Comparison of ENCODE assay signal across 8 cellular contexts in the genomic region with DNA sequence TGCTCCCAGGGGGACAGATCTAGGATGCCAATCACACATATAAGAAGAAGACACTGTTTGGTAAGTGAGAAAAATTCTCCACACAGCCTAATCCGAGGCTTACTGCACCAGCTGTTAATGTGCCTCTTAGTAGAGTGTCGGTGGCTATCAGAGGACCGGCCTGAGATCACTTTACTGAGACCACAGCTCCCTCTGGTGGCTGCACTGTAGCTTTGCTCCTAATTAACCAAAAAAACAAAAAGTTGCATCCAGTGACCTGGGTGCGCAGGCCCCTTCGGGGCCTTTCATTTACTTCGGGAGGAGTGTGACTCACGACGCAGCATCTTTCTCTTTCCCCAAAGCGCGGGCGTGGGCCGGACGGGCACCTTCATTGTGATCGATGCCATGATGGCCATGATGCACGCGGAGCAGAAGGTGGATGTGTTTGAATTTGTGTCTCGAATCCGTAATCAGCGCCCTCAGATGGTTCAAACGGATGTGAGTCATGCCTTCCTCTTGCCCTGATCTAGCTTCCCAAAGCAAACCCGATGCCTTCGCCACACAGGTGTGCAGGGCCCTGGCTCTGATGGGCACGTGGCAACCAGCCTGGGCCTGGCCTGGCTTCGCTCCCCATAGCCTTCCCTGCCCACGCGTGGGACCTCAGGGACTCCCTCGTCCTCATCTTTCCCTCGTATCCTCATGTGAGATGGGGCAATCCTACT. TPM values are rescaled to one million over a fixed set of nuclear protein-coding genes. Genes with fewer than 3 reads are reported as not detected.
A peak's percentile ranks its signal among the peaks of the same experiment; 100 is the strongest.
DNase-seq lines count a peak whose midpoint lies in the region; ATAC-seq and TF ChIP-seq lines count a peak whose summit lies in the region.

No MANE protein-coding gene starts in this region.

- intact Hi-C loops in activated CD4-positive, alpha-beta T cell treated with anti-CD3 and anti-CD28 coated beads for 36 hours (cut with DNase I, micrococcal nuclease) = loop anchor here (1.0 to 10.0 kb wide), 6 partner anchors 22 to 355 kb away; partner anchors contain the start of gene PTPRE (in 1 of the 2)

- no peak overlapping the region for H3K4me3 Mint-ChIP-seq in activated CD4-positive, alpha-beta T cell treated with anti-CD3 and anti-CD28 coated beads for 36 hours

- CTCF ChIA-PET in activated CD4-positive, alpha-beta T cell treated with anti-CD3 and anti-CD28 coated beads for 36 hours (lab: Charles Lee) = interaction anchor here (0.7 to 5.9 kb wide), 31 partner anchors 9 to 354 kb away, joined by 3 to 120 read pairs (median 4); partner anchors contain the start of gene PTPRE

- TF ChIP-seq RAD21 in liver (IDR thresholded peaks at IDR 0.05) = peak; percentile 87 to 92

- 39% methylated on average over 28 of the region's 28 CpGs for WGBS in liver

- H3K4me1 ChIP-seq in liver (ENCODE audit: control insufficient read depth in 4 of 4, insufficient read depth in 4 of 4, low read length in 3 of 4) = no peaks in the 10 kb centered on the region

- H3K27ac ChIP-seq in 22Rv1 (no peak overlapping the region), liver (ENCODE audit: low read depth in 1 of 2, low read length in 2 of 2) (no peak overlapping the region)

- H3K4me3 ChIP-seq in choroid plexus epithelial cell (ENCODE audit: low read depth, low read length) (no peak overlapping the region), liver (ENCODE audit: low read depth in 1 of 3, low read length in 3 of 3) (no peak overlapping the region)

- peak; percentile 43 for ATAC-seq in HG03135 (IDR thresholded peaks at IDR 0.05; ENCODE audit: unreplicated experiment)
- peak; percentile 35 for ATAC-seq in activated CD4-positive, alpha-beta T cell treated with anti-CD3 and anti-CD28 coated beads for 36 hours

- POLR2A ChIA-PET in activated CD4-positive, alpha-beta T cell treated with anti-CD3 and anti-CD28 coated beads for 36 hours (lab: Charles Lee) = interaction anchor here (1.0 kb wide), 1 partner anchor 34 kb away, joined by 5 read pairs; no protein-coding TSS in a partner anchor

- peaks cover 39% of the 10 kb centered on the region for H3K4me1 Mint-ChIP-seq in activated CD4-positive, alpha-beta T cell treated with anti-CD3 and anti-CD28 coated beads for 36 hours

- peaks cover 72% of the 10 kb centered on the region for H3K36me3 Mint-ChIP-seq in activated CD4-positive, alpha-beta T cell treated with anti-CD3 and anti-CD28 coated beads for 36 hours (ENCODE audit: low read depth)

- H3K9me3 ChIP-seq in liver (ENCODE audit: control insufficient read depth in 4 of 4, low read length in 3 of 4) = no peaks in the 10 kb centered on the region

- H3K9me3 Mint-ChIP-seq in activated CD4-positive, alpha-beta T cell treated with anti-CD3 and anti-CD28 coated beads for 36 hours (ENCODE audit: low read depth) = peaks cover 3% of the 10 kb centered on the region

- TF ChIP-seq CTCF in 22Rv1 (IDR thresholded peaks at IDR 0.05) (peak; percentile 78), GM13976 (IDR thresholded peaks at IDR 0.05; ENCODE audit: borderline replicate concordance, control extremely low read depth, extremely low read depth, insufficient read depth, missing control alignments) (peak; percentile 70), choroid plexus epithelial cell (conservative IDR thresholded peaks at IDR 0.05; ENCODE audit: low read depth, low read length) (peak; percentile 84), liver (IDR thresholded peaks at IDR 0.05; ENCODE audit: low read depth, low read length, missing input control) (peak; percentile 86)

- in situ Hi-C loops in GM13976 (cut with MboI; ENCODE audit: low sequenced_read_pairs, unreplicated experiment) = no loop called here

- no peak overlapping the region for H3K27ac Mint-ChIP-seq in activated CD4-positive, alpha-beta T cell treated with anti-CD3 and anti-CD28 coated beads for 36 hours

- no peaks in the 10 kb centered on the region for H3K27me3 ChIP-seq in liver (ENCODE audit: control insufficient read depth in 4 of 4, insufficient read depth in 4 of 4, low read length in 3 of 4)

- H3K36me3 ChIP-seq in liver (ENCODE audit: control insufficient read depth in 4 of 4, insufficient read depth in 3 of 4, low read depth in 1 of 4, low read length in 3 of 4) = peaks cover 0 to 4% (median under 1%) of the 10 kb centered on the region in 4 donors

- H3K27me3 Mint-ChIP-seq in activated CD4-positive, alpha-beta T cell treated with anti-CD3 and anti-CD28 coated beads for 36 hours = no peaks in the 10 kb centered on the region

- no peak overlapping the region for H3K9ac ChIP-seq in liver (ENCODE audit: low read depth in 1 of 2, low read length in 2 of 2)

- DNase-seq in GM13976 (ENCODE audit: low spot score) (peak; percentile 85), NCI-H446 treated with DMSO at 0.1 percent for 48 hours (lab: John Stamatoyannopoulos, UW) (peak; percentile 1), choroid plexus epithelial cell (ENCODE audit: low read depth) (peak; percentile 89)
- DNase-seq in activated CD4-positive, alpha-beta T cell treated with anti-CD3 and anti-CD28 coated beads for 36 hours = peak; percentile 91
- DNase-seq in stimulated activated CD4-positive, alpha-beta T cell treated with anti-CD3 and anti-CD28 coated beads, TNF-alpha, amount 100 ng/mL, for 24 hours (ENCODE audit: low read depth in 3 of 3) = peak; percentile 60 to 76 (median 64)

TF ChIP-seq in liver, 16 proteins besides CTCF, POLR2A, EP300 and RAD21:
- TF ChIP-seq EGR1 (IDR thresholded peaks at IDR 0.05; ENCODE audit: low read depth in 2 of 2) (no peak), FOXA1 (IDR thresholded peaks at IDR 0.05) (no peak), JUND (IDR thresholded peaks at IDR 0.05) (no peak), HNF4G (IDR thresholded peaks at IDR 0.05) (no peak), SP1 (IDR thresholded peaks at IDR 0.05) (no peak), RXRA (IDR thresholded peaks at IDR 0.05) (no peak), TAF1 (conservative IDR thresholded peaks at IDR 0.05) (no peak), MAX (IDR thresholded peaks at IDR 0.05) (no peak), NR2F2 (IDR thresholded peaks at IDR 0.05) (no peak), GABPA (IDR thresholded peaks at IDR 0.05 in 1 of 2, conservative IDR thresholded peaks at IDR 0.05 in 1 of 2) (no peak), YY1 (IDR thresholded peaks at IDR 0.05) (no peak), HNF4A (conservative IDR thresholded peaks at IDR 0.05) (no peak), FOXA2 (IDR thresholded peaks at IDR 0.05) (no peak)
- TF ChIP-seq, protein P1, sequence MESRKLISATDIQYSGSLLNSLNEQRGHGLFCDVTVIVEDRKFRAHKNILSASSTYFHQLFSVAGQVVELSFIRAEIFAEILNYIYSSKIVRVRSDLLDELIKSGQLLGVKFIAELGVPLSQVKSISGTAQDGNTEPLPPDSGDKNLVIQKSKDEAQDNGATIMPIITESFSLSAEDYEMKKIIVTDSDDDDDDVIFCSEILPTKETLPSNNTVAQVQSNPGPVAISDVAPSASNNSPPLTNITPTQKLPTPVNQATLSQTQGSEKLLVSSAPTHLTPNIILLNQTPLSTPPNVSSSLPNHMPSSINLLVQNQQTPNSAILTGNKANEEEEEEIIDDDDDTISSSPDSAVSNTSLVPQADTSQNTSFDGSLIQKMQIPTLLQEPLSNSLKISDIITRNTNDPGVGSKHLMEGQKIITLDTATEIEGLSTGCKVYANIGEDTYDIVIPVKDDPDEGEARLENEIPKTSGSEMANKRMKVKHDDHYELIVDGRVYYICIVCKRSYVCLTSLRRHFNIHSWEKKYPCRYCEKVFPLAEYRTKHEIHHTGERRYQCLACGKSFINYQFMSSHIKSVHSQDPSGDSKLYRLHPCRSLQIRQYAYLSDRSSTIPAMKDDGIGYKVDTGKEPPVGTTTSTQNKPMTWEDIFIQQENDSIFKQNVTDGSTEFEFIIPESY (IDR thresholded peaks at IDR 0.05) = no peak
- TF ChIP-seq, protein P2, sequence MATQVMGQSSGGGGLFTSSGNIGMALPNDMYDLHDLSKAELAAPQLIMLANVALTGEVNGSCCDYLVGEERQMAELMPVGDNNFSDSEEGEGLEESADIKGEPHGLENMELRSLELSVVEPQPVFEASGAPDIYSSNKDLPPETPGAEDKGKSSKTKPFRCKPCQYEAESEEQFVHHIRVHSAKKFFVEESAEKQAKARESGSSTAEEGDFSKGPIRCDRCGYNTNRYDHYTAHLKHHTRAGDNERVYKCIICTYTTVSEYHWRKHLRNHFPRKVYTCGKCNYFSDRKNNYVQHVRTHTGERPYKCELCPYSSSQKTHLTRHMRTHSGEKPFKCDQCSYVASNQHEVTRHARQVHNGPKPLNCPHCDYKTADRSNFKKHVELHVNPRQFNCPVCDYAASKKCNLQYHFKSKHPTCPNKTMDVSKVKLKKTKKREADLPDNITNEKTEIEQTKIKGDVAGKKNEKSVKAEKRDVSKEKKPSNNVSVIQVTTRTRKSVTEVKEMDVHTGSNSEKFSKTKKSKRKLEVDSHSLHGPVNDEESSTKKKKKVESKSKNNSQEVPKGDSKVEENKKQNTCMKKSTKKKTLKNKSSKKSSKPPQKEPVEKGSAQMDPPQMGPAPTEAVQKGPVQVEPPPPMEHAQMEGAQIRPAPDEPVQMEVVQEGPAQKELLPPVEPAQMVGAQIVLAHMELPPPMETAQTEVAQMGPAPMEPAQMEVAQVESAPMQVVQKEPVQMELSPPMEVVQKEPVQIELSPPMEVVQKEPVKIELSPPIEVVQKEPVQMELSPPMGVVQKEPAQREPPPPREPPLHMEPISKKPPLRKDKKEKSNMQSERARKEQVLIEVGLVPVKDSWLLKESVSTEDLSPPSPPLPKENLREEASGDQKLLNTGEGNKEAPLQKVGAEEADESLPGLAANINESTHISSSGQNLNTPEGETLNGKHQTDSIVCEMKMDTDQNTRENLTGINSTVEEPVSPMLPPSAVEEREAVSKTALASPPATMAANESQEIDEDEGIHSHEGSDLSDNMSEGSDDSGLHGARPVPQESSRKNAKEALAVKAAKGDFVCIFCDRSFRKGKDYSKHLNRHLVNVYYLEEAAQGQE (IDR thresholded peaks at IDR 0.05) = no peak
- TF ChIP-seq, protein P3, sequence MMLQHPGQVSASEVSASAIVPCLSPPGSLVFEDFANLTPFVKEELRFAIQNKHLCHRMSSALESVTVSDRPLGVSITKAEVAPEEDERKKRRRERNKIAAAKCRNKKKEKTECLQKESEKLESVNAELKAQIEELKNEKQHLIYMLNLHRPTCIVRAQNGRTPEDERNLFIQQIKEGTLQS (IDR thresholded peaks at IDR 0.05) = no peak

RNA-seq across cellular contexts. Expression of gene MKI67, which starts 56.7 kb away (rescaled TPM):
- total RNA-seq in activated CD4-positive, alpha-beta T cell treated with anti-CD3 and anti-CD28 coated beads for 36 hours = 100 to 1,000 TPM; 234 to 244 TPM
- total RNA-seq in liver = 10 to 100 TPM in 1 of 2 donors, under 1 TPM in 1; 0.25 to 54.5 TPM
- polyA plus RNA-seq in liver = 1 to 10 TPM in 1 of 2 donors, under 1 TPM in 1; 0.50 to 1.6 TPM

Comparison
In these comparisons a context has a peak if more than half of its experiments do, and no peak if none do; other contexts are left out.
1. DNase-seq: peak in every context shown above with its lines; median percentile 91 in activated CD4-positive, alpha-beta T cell treated with anti-CD3 and anti-CD28 coated beads for 36 hours; 89 in choroid plexus epithelial cell; 85 in GM13976; 64 in stimulated activated CD4-positive, alpha-beta T cell treated with anti-CD3 and anti-CD28 coated beads, TNF-alpha, amount 100 ng/mL, for 24 hours; 1 in NCI-H446 treated with DMSO at 0.1 percent for 48 hours.
2. RNA of gene MKI67, which starts 56.7 kb away (total RNA-seq): 234 to 244 TPM in activated CD4-positive, alpha-beta T cell treated with anti-CD3 and anti-CD28 coated beads for 36 hours; 0.25 to 54.5 TPM in liver; every median in the first group is over 4 times any median in the second.
3. Peak in every context shown above with its lines, with median percentiles within 50 percentile points of each other: CTCF ChIP-seq.